Comparison of ENCODE assay signal across 11 cellular contexts in genomic region chr14:37865719-37866549, GRCh38.
"Had no signal": no experiment of that assay in that cellular context is flagged by ENCODE, and none has a peak within 500 bp of the region (broad histone marks: within the 10 kb centered on the region; RNA-seq: fewer than 3 reads in every experiment).

No MANE protein-coding gene starts in this region.

- H3K4me1 ChIP-seq: upper lobe of right lung had no signal

- ATAC-seq: right cardiac atrium, T-cell had no signal

- H3K27me3 ChIP-seq: stomach, upper lobe of right lung had no signal

- DNase-seq: activated CD4-positive, alpha-beta memory T cell treated with anti-CD3 and anti-CD28 coated beads for 36 hours; activated naive CD4-positive, alpha-beta T cell treated with anti-CD3 and anti-CD28 coated beads, Interleukin-2, amount 50 U/mL, for 16 hours; activated T-cell treated with anti-CD3 and anti-CD28 coated beads, Interleukin-2, amount 50 U/mL, for 24 hours; right cardiac atrium; stimulated activated CD4-positive, alpha-beta T cell treated with anti-CD3 and anti-CD28 coated beads, Interleukin-2, amount 100 ng/mL, for 24 hours; T-cell; T-helper 9 cell; upper lobe of right lung had no signal

- H3K36me3 ChIP-seq: stomach, thoracic aorta, upper lobe of right lung had no signal

- H3K4me3 ChIP-seq: coronary artery, stomach, thoracic aorta, upper lobe of right lung had no signal

- H3K27ac ChIP-seq: coronary artery, stomach, thoracic aorta, upper lobe of right lung had no signal

- H3K9me3 ChIP-seq: stomach, thoracic aorta, upper lobe of right lung had no signal
